ENCODE assay signal across 8 cellular contexts in genomic region chr9:105157178-105157583, GRCh38.
DNase-seq lines count a peak whose midpoint lies in the region; ATAC-seq and TF ChIP-seq lines count a peak whose summit lies in the region.

No MANE protein-coding gene starts in this region.

- peak overlapping the region in 1 of 2 donors; percentile 23 for H3K27ac ChIP-seq in left lung
- H3K27ac ChIP-seq in stomach smooth muscle (ENCODE audit: low read length): peak overlapping the region; percentile 41

- no peak for TF ChIP-seq EP300 in Ishikawa (IDR thresholded peaks at IDR 0.05; ENCODE audit: borderline replicate concordance)

- peaks cover 0 to 28% of the 10 kb centered on the region in 2 donors for H3K4me1 ChIP-seq in left lung
- H3K4me1 ChIP-seq in stomach smooth muscle (ENCODE audit: control insufficient read depth, insufficient read depth, low read length): peaks cover 9% of the 10 kb centered on the region

- H3K27me3 ChIP-seq in left lung: no peaks in the 10 kb centered on the region
- H3K27me3 ChIP-seq in stomach smooth muscle (ENCODE audit: control insufficient read depth in 1 of 2, insufficient read depth in 2 of 2, low read length in 2 of 2): no peaks in the 10 kb centered on the region

- TF ChIP-seq RAD21 in Ishikawa (IDR thresholded peaks at IDR 0.05; ENCODE audit: low read depth): peak; percentile 80

- H3K4me3 ChIP-seq in choroid plexus epithelial cell (ENCODE audit: low read depth, low read length) (no peak overlapping the region), left lung (no peak overlapping the region), stomach smooth muscle (ENCODE audit: low read length in 2 of 2) (no peak overlapping the region)

- H3K9ac ChIP-seq in stomach smooth muscle (ENCODE audit: low read length in 2 of 2): no peak overlapping the region

- TF ChIP-seq CTCF in choroid plexus epithelial cell (conservative IDR thresholded peaks at IDR 0.05; ENCODE audit: low read depth, low read length) (peak; percentile 66), left lung (IDR thresholded peaks at IDR 0.05) (peak in 1 of 2 donors; percentile 51)

- intact Hi-C loops in left lung (cut with DNase I): loop anchor here in 1 of 2 donors (5.0 kb wide), 1 partner anchor 295 kb away; no protein-coding TSS in a partner anchor

- peak; percentile 76 for ATAC-seq in GM21390 (IDR thresholded peaks at IDR 0.05; ENCODE audit: unreplicated experiment)
- ATAC-seq in left lung: peak; percentile 94

- no peaks in the 10 kb centered on the region for H3K36me3 ChIP-seq in left lung
- H3K36me3 ChIP-seq in stomach smooth muscle (ENCODE audit: control insufficient read depth in 2 of 2, insufficient read depth in 2 of 2, low read length in 2 of 2): no peaks in the 10 kb centered on the region

- H3K9me3 ChIP-seq in left lung (no peaks in the 10 kb centered on the region), stomach smooth muscle (ENCODE audit: control insufficient read depth in 2 of 2, low read length in 2 of 2) (no peaks in the 10 kb centered on the region)

- peak; percentile 63 for DNase-seq in NCI-H510A treated with DMSO at 0.1 percent for 48 hours (lab: John Stamatoyannopoulos, UW)
- DNase-seq in NCI-H510A (lab: John Stamatoyannopoulos, UW): no peak
- DNase-seq in RPMI8226: peak; percentile 54
- peak; percentile 89 for DNase-seq in choroid plexus epithelial cell (ENCODE audit: low read depth)
- peak; percentile 60 to 76 for DNase-seq in left lung

TF ChIP-seq in Ishikawa, 13 proteins besides CTCF, POLR2A, EP300 and RAD21:
- TF ChIP-seq FOXM1 (IDR thresholded peaks at IDR 0.05; ENCODE audit: borderline replicate concordance, low read depth) (no peak), CEBPB (IDR thresholded peaks at IDR 0.05) (no peak)
